Comparison of ENCODE assay signal across 13 cellular contexts in the genomic region with DNA sequence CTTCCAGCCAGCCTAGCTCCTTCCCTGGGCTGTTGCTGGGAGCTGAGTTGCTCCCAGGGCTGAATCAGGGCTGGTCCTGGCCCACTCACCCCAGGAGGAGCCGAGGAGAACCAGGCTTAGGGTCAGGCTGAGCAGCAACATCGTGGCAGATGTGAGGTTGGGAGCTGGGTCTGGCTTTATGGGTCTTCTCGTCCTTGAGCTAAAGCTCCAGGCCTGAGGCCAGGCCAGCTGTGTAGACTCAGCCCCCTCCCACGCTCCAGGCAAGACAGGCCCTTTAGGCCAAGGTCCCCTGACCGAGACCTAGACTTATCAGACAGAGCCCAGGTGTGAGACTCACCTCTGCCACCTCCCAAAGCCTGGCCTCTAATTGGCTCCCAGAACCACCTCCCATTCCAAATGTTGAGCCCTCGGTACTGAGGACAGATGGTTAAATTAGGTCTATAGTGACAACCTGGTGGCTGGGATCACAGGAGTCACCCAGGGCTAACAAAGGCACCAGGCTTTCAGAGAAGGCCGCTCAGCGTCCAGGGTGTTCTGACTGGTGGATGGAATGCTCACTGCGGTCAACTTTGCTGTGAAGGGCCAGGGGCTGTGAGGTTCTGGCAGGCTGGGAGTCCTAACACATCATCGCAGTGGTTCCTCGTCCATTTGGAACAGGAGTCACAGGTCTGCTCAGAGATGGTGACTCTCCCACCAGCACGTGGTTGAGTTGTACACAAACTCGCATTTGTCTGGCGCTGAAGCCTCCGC. TPM values are rescaled to one million over a fixed set of nuclear protein-coding genes. Genes with fewer than 3 reads are reported as not detected.
DNase-seq lines count a peak whose midpoint lies in the region; ATAC-seq and TF ChIP-seq lines count a peak whose summit lies in the region.
"Had no signal": no experiment of that assay in that cellular context is flagged by ENCODE, and none has a peak within 500 bp of the region (broad histone marks: within the 10 kb centered on the region; RNA-seq: fewer than 3 reads in every experiment).

Gene CTRL, minus strand, starts transcription at position 151 of the 750 bp plus-strand sequence. Its CDS starts 10 bp downstream, at position 141.

- peaks cover 64% of the 10 kb centered on the region for H3K36me3 Mint-ChIP-seq in T-helper 2 cell treated with Interferon-gamma antibody and Interleukin-4, amounts not matched to agents 5 μg/mL and 100 μg/mL, for 36 hours (ENCODE audit: low read depth)
- peaks cover 63% of the 10 kb centered on the region for H3K36me3 Mint-ChIP-seq in effector memory CD8-positive, alpha-beta T cell (ENCODE audit: insufficient read depth)

- H3K4me1 ChIP-seq in Karpas-422 (ENCODE audit: low read length) (peaks cover 15% of the 10 kb centered on the region), ovary (ENCODE audit: insufficient read depth) (peaks cover 7% of the 10 kb centered on the region), transverse colon (peaks cover 9 to 13% (median 12%) of the 10 kb centered on the region in 4 donors)

- H3K9me3 ChIP-seq in Karpas-422 (ENCODE audit: low read length) = no peaks in the 10 kb centered on the region
- no peaks in the 10 kb centered on the region for H3K9me3 ChIP-seq in ovary
- H3K9me3 ChIP-seq in transverse colon = no peaks in the 10 kb centered on the region
- H3K9me3 ChIP-seq: thyroid gland had no signal

- WGBS in ovary, 3 donors = 41 to 45% (median 42%) methylated on average over 15 of the region's 15 CpGs
- WGBS in transverse colon (ENCODE audit: low coverage in 1 of 2), 2 donors = 88% methylated on average over 15 of the region's 15 CpGs; no CpG with 5 or more reads in 1 of the 2 donors

- no peak within 1 kb of the TSS for H3K4me2 ChIP-seq in Karpas-422 (ENCODE audit: low read depth, low read length, poor library complexity, severe bottlenecking)

- peaks cover 14% of the 10 kb centered on the region for H3K4me1 Mint-ChIP-seq in T-helper 2 cell treated with Interferon-gamma antibody and Interleukin-4, amounts not matched to agents 5 μg/mL and 100 μg/mL, for 36 hours (ENCODE audit: low read depth)
- H3K4me1 Mint-ChIP-seq in effector memory CD8-positive, alpha-beta T cell (ENCODE audit: low read depth in 2 of 2) = peaks cover 19 to 25% of the 10 kb centered on the region in 2 donors

- in situ Hi-C loops in transverse colon (cut with MboI; ENCODE audit: low pct_ligation_motif_present in 1 of 4, low pct_unique_long_range_greater_than_20kb in 1 of 4, low sequenced_read_pairs in 3 of 4) = no loop called here

- no peaks in the 10 kb centered on the region for H3K9me3 Mint-ChIP-seq in T-helper 2 cell treated with Interferon-gamma antibody and Interleukin-4, amounts not matched to agents 5 μg/mL and 100 μg/mL, for 36 hours
- H3K9me3 Mint-ChIP-seq in effector memory CD8-positive, alpha-beta T cell = no peaks in the 10 kb centered on the region

- intact Hi-C loops in ovary (cut with DNase I) (loop anchor here in 2 of 4 donors (5.0 to 10.0 kb wide), 2 partner anchors 255 to 267 kb away; partner anchors contain the start of genes ACD (in 1 of the 2), C16orf86 (in 1 of the 2), ENKD1 (in 1 of the 2) and PARD6A (in 1 of the 2)), transverse colon (cut with DNase I; ENCODE audit: low total_unique reads) (no loop called here)

- peak in 1 of 3 donors; percentile 29 for TF ChIP-seq CTCF in ovary (IDR thresholded peaks at IDR 0.05)
- no peak for TF ChIP-seq CTCF in transverse colon (IDR thresholded peaks at IDR 0.05)

- TF ChIP-seq EP300 in ovary (IDR thresholded peaks at IDR 0.05) = no peak
- TF ChIP-seq EP300 in transverse colon (IDR thresholded peaks at IDR 0.05; ENCODE audit: low read depth) = no peak

- peaks cover 19% of the 10 kb centered on the region; the same call in 1 of the 2 replicates for H3K36me3 ChIP-seq in Karpas-422 (ENCODE audit: insufficient read depth, low read length)
- H3K36me3 ChIP-seq in ovary = no peaks in the 10 kb centered on the region
- H3K36me3 ChIP-seq in transverse colon = peaks cover 0 to 8% (median 4%) of the 10 kb centered on the region in 4 donors

- no peaks in the 10 kb centered on the region for H3K9me2 ChIP-seq in Karpas-422 (replicated peaks; ENCODE audit: insufficient read depth, low read length)

- no peak within 1 kb of the TSS for H2AFZ ChIP-seq in Karpas-422 (ENCODE audit: low read length)

- H3K4me3 ChIP-seq in Karpas-422 (ENCODE audit: low read length) (no peak within 1 kb of the TSS), ovary (no peak within 1 kb of the TSS), transverse colon (no peak within 1 kb of the TSS)
- H3K4me3 ChIP-seq: skin epidermis, thyroid gland had no signal

- H3K27ac Mint-ChIP-seq in T-helper 2 cell treated with Interferon-gamma antibody and Interleukin-4, amounts not matched to agents 5 μg/mL and 100 μg/mL, for 36 hours = peak within 1 kb of the TSS; percentile 55
- peak within 1 kb of the TSS; percentile 25 to 77 for H3K27ac Mint-ChIP-seq in effector memory CD8-positive, alpha-beta T cell

- peaks cover 19% of the 10 kb centered on the region for H3K79me2 ChIP-seq in Karpas-422 (ENCODE audit: low read length)

- H4K20me1 ChIP-seq in Karpas-422 (ENCODE audit: insufficient read depth, low read depth, low read length) = no peaks in the 10 kb centered on the region

- no peaks in the 10 kb centered on the region for H3K27me3 ChIP-seq in Karpas-422 (ENCODE audit: low read length)
- no peaks in the 10 kb centered on the region for H3K27me3 ChIP-seq in ovary
- H3K27me3 ChIP-seq in transverse colon = no peaks in the 10 kb centered on the region
- H3K27me3 ChIP-seq: thyroid gland had no signal

- H3K4me3 Mint-ChIP-seq in T-helper 2 cell treated with Interferon-gamma antibody and Interleukin-4, amounts not matched to agents 5 μg/mL and 100 μg/mL, for 36 hours = no peak within 1 kb of the TSS
- H3K4me3 Mint-ChIP-seq in effector memory CD8-positive, alpha-beta T cell = no peak within 1 kb of the TSS

- no peaks in the 10 kb centered on the region for H3K27me3 Mint-ChIP-seq in T-helper 2 cell treated with Interferon-gamma antibody and Interleukin-4, amounts not matched to agents 5 μg/mL and 100 μg/mL, for 36 hours (ENCODE audit: low read depth)
- H3K27me3 Mint-ChIP-seq in effector memory CD8-positive, alpha-beta T cell = no peaks in the 10 kb centered on the region

- H3K27ac ChIP-seq in Karpas-422 (ENCODE audit: low read length) = no peak within 1 kb of the TSS
- H3K27ac ChIP-seq in ovary = peak within 1 kb of the TSS; percentile 40 to 52
- H3K27ac ChIP-seq in transverse colon = no peak within 1 kb of the TSS
- H3K27ac ChIP-seq: thyroid gland had no signal

- TF ChIP-seq POLR2A in ovary (IDR thresholded peaks at IDR 0.05) = no peak
- no peak for TF ChIP-seq POLR2A in transverse colon (IDR thresholded peaks at IDR 0.05)

- no peak for ATAC-seq in effector memory CD8-positive, alpha-beta T cell (replicated peaks)
- no peak for ATAC-seq in GM18498 (IDR thresholded peaks at IDR 0.05; ENCODE audit: unreplicated experiment)

- no peak within 1 kb of the TSS for H3K9ac ChIP-seq in Karpas-422 (ENCODE audit: low read length)

- DNase-seq in T-helper 2 cell treated with Interferon-gamma antibody and Interleukin-4, amounts not matched to agents 5 μg/mL and 100 μg/mL, for 36 hours (ENCODE audit: low spot score) = no peak
- no peak for DNase-seq in T-helper 2 cell
- DNase-seq in Karpas-422 = peak; percentile 39
- no peak for DNase-seq in effector memory CD8-positive, alpha-beta T cell
- peak in 4 of 5 donors; percentile 29 to 73 (median 62) for DNase-seq in ovary
- DNase-seq in SIG-M5 treated with dmso at 0.1 percent for 504 hours (lab: John Stamatoyannopoulos, UW; ENCODE audit: unreplicated experiment) = no peak
- DNase-seq in transverse colon = no peak
- DNase-seq: activated CD4-positive, alpha-beta T cell treated with anti-CD3 and anti-CD28 coated beads, Interleukin-2, amount 50 U/mL, for 1 hour; MV-4-11; NCI-H2171 treated with DMSO at 0.1 percent for 48 hours; thyroid gland had no signal

RNA-seq across cellular contexts. Expression of gene CTRL, which starts in this region (rescaled TPM):
- 1.0 and 1.6 TPM in 2 replicates for total RNA-seq in Karpas-422 (2014; rRNA removed; shearing (Covaris generic); ENCODE audit: low replicate concordance)
- total RNA-seq in ovary (1 to 10 TPM; 1.5 to 4.4 (median 2.5) TPM), transverse colon (1 to 10 TPM in 3 of 4 donors, not detected in 1; 1.6 to 2.1 (median 1.6) TPM)
- polyA plus RNA-seq in ovary = 1 to 10 TPM in 1 of 2 donors, under 1 TPM in 1; 0.35 to 2.5 TPM

Comparison
In these comparisons a context has a peak if more than half of its experiments do, and no peak if none do; other contexts are left out.
1. DNase-seq: peak in Karpas-422 (single experiment) and ovary (4 of 5); none in T-helper 2 cell treated with Interferon-gamma antibody and Interleukin-4, amounts not matched to agents 5 μg/mL and 100 μg/mL, for 36 hours (single experiment), T-helper 2 cell (0 of 5), effector memory CD8-positive, alpha-beta T cell (0 of 3), SIG-M5 treated with dmso at 0.1 percent for 504 hours (single experiment) and transverse colon (single experiment).
2. H3K27ac ChIP-seq: peak in ovary (2 of 2); none in Karpas-422 (single experiment) and transverse colon (0 of 4).